Comparison of ENCODE assay signal across 20 cellular contexts in genomic region chr1:3706651-3707297, GRCh38. TPM values are rescaled to one million over a fixed set of nuclear protein-coding genes. Genes with fewer than 3 reads are reported as not detected.
DNase-seq lines count a peak whose midpoint lies in the region; ATAC-seq, FAIRE-seq and TF ChIP-seq lines count a peak whose summit lies in the region.
"Had no signal": no experiment of that assay in that cellular context is flagged by ENCODE, and none has a peak within 500 bp of the region (broad histone marks: within the 10 kb centered on the region; RNA-seq: fewer than 3 reads in every experiment).

No MANE protein-coding gene starts in this region.

- no peak for ATAC-seq in HepG2
- ATAC-seq: A549 had no signal

- no peak overlapping the region for H3K18ac ChIP-seq in trophoblast cell (ENCODE audit: low read length)

- in situ Hi-C loops in mammary epithelial cell (cut with MboI; ENCODE audit: low sequenced_read_pairs in 2 of 2) (no loop called here), HepG2 (cut with HindIII; ENCODE audit: extremely low pct_ligation_motif_present, low pct_unique_long_range_greater_than_20kb) (no loop called here)

- peak overlapping the region; percentile 17 for H4K91ac ChIP-seq in trophoblast cell (ENCODE audit: low read depth, low read length)

- H3K4me3 ChIP-seq in mammary epithelial cell (replicated peaks in 1 of 3; ENCODE audit: insufficient read depth in 1 of 3, low read depth in 2 of 3, low read length in 3 of 3) (no peak overlapping the region), breast epithelium (no peak overlapping the region), keratinocyte (ENCODE audit: control insufficient read depth in 2 of 3, extremely low read depth in 1 of 3, insufficient read depth in 2 of 3, low read depth in 1 of 3, low read length in 3 of 3) (no peak overlapping the region), trophoblast cell (ENCODE audit: low read depth, low read length) (no peak overlapping the region), lower leg skin (ENCODE audit: low read depth, poor library complexity, severe bottlenecking) (no peak overlapping the region), HepG2 (replicated peaks in 1 of 3; ENCODE audit: insufficient read depth in 1 of 3, low read depth in 2 of 3, low read length in 3 of 3) (no peak overlapping the region)
- H3K4me3 ChIP-seq: A549 had no signal

- CTCF ChIA-PET in mammary epithelial cell (lab: Charles Lee; ENCODE audit: low non-redundant PET), result no interaction called here
- CTCF ChIA-PET in HepG2 (lab: Yijun Ruan, JAX; ENCODE audit: low intra/inter-chr PET ratio, low total read pairs), result no interaction called here

- intact Hi-C loops in mammary epithelial cell (cut with micrococcal nuclease), result no loop called here
- intact Hi-C loops in breast epithelium (cut with DNase I; ENCODE audit: low total_unique reads), result no loop called here
- intact Hi-C loops in lower leg skin (cut with DNase I; ENCODE audit: low total_unique reads), result no loop called here
- intact Hi-C loops in HepG2 (cut with micrococcal nuclease; ENCODE audit: unreplicated experiment), result no loop called here

- TF ChIP-seq EP300 in HepG2 (IDR thresholded peaks at IDR 0.05; ENCODE audit: low read depth in 2 of 2, low read length in 2 of 2), result no peak
- no peak for TF ChIP-seq EP300 in HepG2 (CRISPR knock-in tag; IDR thresholded peaks at IDR 0.05; ENCODE audit: borderline replicate concordance)

- no peaks in the 10 kb centered on the region for H3K36me3 ChIP-seq in mammary epithelial cell (ENCODE audit: insufficient read depth, low read length)
- no peaks in the 10 kb centered on the region for H3K36me3 ChIP-seq in breast epithelium
- H3K36me3 ChIP-seq in keratinocyte (ENCODE audit: control insufficient read depth in 2 of 2, extremely low read depth in 1 of 2, insufficient read depth in 2 of 2, low read length in 2 of 2), result no peaks in the 10 kb centered on the region
- H3K36me3 ChIP-seq in trophoblast cell (ENCODE audit: control insufficient read depth in 1 of 2, insufficient read depth in 2 of 2, low read length in 2 of 2), result no peaks in the 10 kb centered on the region
- H3K36me3 ChIP-seq in HepG2 (replicated peaks in 1 of 2; ENCODE audit: control insufficient read depth in 1 of 2, insufficient read depth in 2 of 2, low read length in 2 of 2), result no peaks in the 10 kb centered on the region

- TF ChIP-seq POLR2A in breast epithelium (IDR thresholded peaks at IDR 0.05), result no peak
- no peak for TF ChIP-seq POLR2A in lower leg skin (IDR thresholded peaks at IDR 0.05)
- no peak for TF ChIP-seq POLR2A in HepG2 (IDR thresholded peaks at IDR 0.05; ENCODE audit: insufficient read depth in 1 of 2, low read depth in 2 of 2, low read length in 2 of 2)

- BruUV-seq in mammary epithelial cell (replicated peaks; lab: Mats Ljungman, UMichigan) (no TSS peak), HepG2 (replicated peaks; lab: Mats Ljungman, UMichigan) (no TSS peak)

- H3K4me1 ChIP-seq in mammary epithelial cell (ENCODE audit: insufficient read depth, low read length) (peaks cover 66% of the 10 kb centered on the region), breast epithelium (peaks cover 6 to 11% of the 10 kb centered on the region in 2 donors), keratinocyte (ENCODE audit: control insufficient read depth, extremely low read depth, insufficient read depth, low read length) (peaks cover 53% of the 10 kb centered on the region), trophoblast cell (ENCODE audit: control insufficient read depth in 1 of 2, insufficient read depth in 2 of 2, low read length in 2 of 2) (peaks cover 28 to 35% of the 10 kb centered on the region in 2 experiments), HepG2 (ENCODE audit: insufficient read depth, low read length) (no peaks in the 10 kb centered on the region)
- H3K4me1 ChIP-seq: A549, Caco-2 had no signal

- H3K27ac ChIP-seq in mammary epithelial cell (ENCODE audit: insufficient read depth, low read depth, low read length) (no peak overlapping the region), breast epithelium (no peak overlapping the region), keratinocyte (ENCODE audit: control insufficient read depth, insufficient read depth, low read length) (no peak overlapping the region), trophoblast cell (ENCODE audit: low read depth, low read length) (no peak overlapping the region), HepG2 (ENCODE audit: extremely low read length, insufficient read depth, low read length) (no peak overlapping the region)
- H3K27ac ChIP-seq: 22Rv1, A549 had no signal

- peak overlapping the region; percentile 55 for H2BK12ac ChIP-seq in trophoblast cell (ENCODE audit: low read length)

- no peak overlapping the region for H3K23ac ChIP-seq in trophoblast cell (ENCODE audit: low read length)

- no peak for FAIRE-seq in keratinocyte (lab: Jason Lieb, UNC)
- no peak for FAIRE-seq in HepG2 (lab: Jason Lieb, UNC)
- FAIRE-seq: A549, D721Med, G401.6, GM12892, GM18507 had no signal

- H3K27me3 ChIP-seq in mammary epithelial cell (ENCODE audit: insufficient read depth, low read length) (no peaks in the 10 kb centered on the region), breast epithelium (peaks cover 0 to 76% of the 10 kb centered on the region in 2 donors), keratinocyte (ENCODE audit: control insufficient read depth, extremely low read depth, insufficient read depth, low read length) (peaks cover 22% of the 10 kb centered on the region), trophoblast cell (ENCODE audit: insufficient read depth, low read length) (no peaks in the 10 kb centered on the region), HepG2 (ENCODE audit: control insufficient read depth in 1 of 2, insufficient read depth in 2 of 2, low read length in 2 of 2) (no peaks in the 10 kb centered on the region)

- peaks cover 7% of the 10 kb centered on the region for H3K79me1 ChIP-seq in trophoblast cell (ENCODE audit: low read length)

- H4K8ac ChIP-seq in trophoblast cell (ENCODE audit: low read depth, low read length), result no peak overlapping the region

- H4K12ac ChIP-seq in trophoblast cell (ENCODE audit: low read depth, low read length), result no peak overlapping the region

- no peaks in the 10 kb centered on the region for H3K9me1 ChIP-seq in keratinocyte (ENCODE audit: control insufficient read depth, extremely low read depth, insufficient read depth, low read length)

- no peak overlapping the region for H3K4ac ChIP-seq in trophoblast cell (ENCODE audit: low read depth, low read length)

- POLR2A ChIA-PET in HepG2 (lab: Yijun Ruan, JAX), result no interaction called here

- H2BK120ac ChIP-seq in trophoblast cell (ENCODE audit: insufficient read depth, low read length, poor library complexity), result peak overlapping the region; percentile 14

- TF ChIP-seq CTCF in mammary epithelial cell (conservative IDR thresholded peaks at IDR 0.05 in 1 of 2, IDR thresholded peaks at IDR 0.05 in 1 of 2; ENCODE audit: extremely low read depth in 1 of 2, insufficient read depth in 1 of 2, low read depth in 1 of 2, low read length in 2 of 2), result no peak
- no peak for TF ChIP-seq CTCF in breast epithelium (IDR thresholded peaks at IDR 0.05)
- TF ChIP-seq CTCF in keratinocyte (optimal IDR thresholded peaks at IDR 0.05 in 1 of 3, IDR thresholded peaks at IDR 0.05 in 1 of 3, conservative IDR thresholded peaks at IDR 0.05 in 1 of 3; ENCODE audit: extremely low read depth in 1 of 3, insufficient read depth in 2 of 3, low read length in 3 of 3), result no peak
- TF ChIP-seq CTCF in lower leg skin (IDR thresholded peaks at IDR 0.05), result no peak
- TF ChIP-seq CTCF in HepG2 (CRISPR knock-in tag; IDR thresholded peaks at IDR 0.05), result no peak

- H2AFZ ChIP-seq in mammary epithelial cell (ENCODE audit: low read depth, low read length) (peak overlapping the region; percentile 12), keratinocyte (ENCODE audit: control insufficient read depth, low read length) (no peak overlapping the region), trophoblast cell (ENCODE audit: insufficient read depth, low read length, poor library complexity) (no peak overlapping the region), HepG2 (ENCODE audit: low read length) (no peak overlapping the region)

- 91% methylated on average over 13 of the region's 26 CpGs for WGBS in mammary epithelial cell (ENCODE audit: low coverage, missing lambda C conversion rate)
- no CpG with 5 or more reads among the region's 26 CpGs for WGBS in trophoblast cell (ENCODE audit: extremely low coverage, insufficient coverage, insufficient read length)
- 53 to 62% methylated on average over 14 to 19 of the region's 26 CpGs for WGBS in lower leg skin, 2 donors
- 95% methylated on average over 8 of the region's 26 CpGs for WGBS in HepG2 (ENCODE audit: low lambda C conversion rate)

- H3K4me2 ChIP-seq in mammary epithelial cell (ENCODE audit: insufficient read depth, low read depth, low read length) (no peak overlapping the region), keratinocyte (ENCODE audit: control insufficient read depth, extremely low read depth, insufficient read depth, low read depth, low read length) (peak overlapping the region; percentile 66), trophoblast cell (ENCODE audit: low read length) (no peak overlapping the region), HepG2 (ENCODE audit: low read depth, low read length) (no peak overlapping the region)
- H3K4me2 ChIP-seq: A549 had no signal

- peak overlapping the region; percentile 13 for H2AK5ac ChIP-seq in trophoblast cell (ENCODE audit: low read length)

- no peak overlapping the region for H3K14ac ChIP-seq in trophoblast cell (ENCODE audit: low read length)

- H4K20me1 ChIP-seq in mammary epithelial cell (ENCODE audit: insufficient read depth, low read length) (no peaks in the 10 kb centered on the region), keratinocyte (ENCODE audit: control insufficient read depth, extremely low read depth, insufficient read depth, low read length) (no peaks in the 10 kb centered on the region), HepG2 (ENCODE audit: insufficient read depth, low read length) (no peaks in the 10 kb centered on the region)

- dilution Hi-C loops in mammary epithelial cell (cut with HindIII; ENCODE audit: low sequenced_read_pairs) (no loop called here), keratinocyte (cut with MboI; ENCODE audit: extremely low pct_ligation_motif_present, low sequenced_read_pairs) (no loop called here)

- no peak for TF ChIP-seq RAD21 in HepG2 (CRISPR knock-in tag; IDR thresholded peaks at IDR 0.05)

- no peak overlapping the region for H2BK5ac ChIP-seq in trophoblast cell (ENCODE audit: low read depth, low read length, poor library complexity)

- H3K9me3 ChIP-seq in mammary epithelial cell (replicated peaks; ENCODE audit: insufficient read depth, low read length) (no peaks in the 10 kb centered on the region), breast epithelium (no peaks in the 10 kb centered on the region), keratinocyte (ENCODE audit: control insufficient read depth, low read depth, low read length) (no peaks in the 10 kb centered on the region), trophoblast cell (ENCODE audit: insufficient read depth, low read depth, low read length) (peaks cover 2% of the 10 kb centered on the region), HepG2 (ENCODE audit: low read length) (no peaks in the 10 kb centered on the region)
- H3K9me3 ChIP-seq: A549, Caco-2 had no signal

- H3K79me2 ChIP-seq in mammary epithelial cell (ENCODE audit: insufficient read depth, low read length) (no peaks in the 10 kb centered on the region), keratinocyte (ENCODE audit: control insufficient read depth, insufficient read depth, low read length) (no peaks in the 10 kb centered on the region), trophoblast cell (ENCODE audit: control insufficient read depth, insufficient read depth, low read length, poor library complexity) (no peaks in the 10 kb centered on the region), HepG2 (ENCODE audit: insufficient read depth, low read length) (no peaks in the 10 kb centered on the region)

- DNase-seq in mammary epithelial cell (no peak), breast epithelium (ENCODE audit: low spot score in 2 of 2) (no peak), keratinocyte (ENCODE audit: low read depth, low spot score) (no peak), trophoblast cell (no peak), lower leg skin (ENCODE audit: low spot score in 2 of 2) (no peak), NCI-H1048 (lab: John Stamatoyannopoulos, UW) (no peak), HepG2 (ENCODE audit: low spot score) (no peak)
- DNase-seq: AML-193; Caco-2; CD4-positive, alpha-beta T cell; GOT3 had no signal

- H3K9ac ChIP-seq in mammary epithelial cell (ENCODE audit: insufficient read depth, low read length) (no peak overlapping the region), keratinocyte (ENCODE audit: control insufficient read depth, extremely low read depth, insufficient read depth, low read length) (no peak overlapping the region), trophoblast cell (ENCODE audit: low read length) (no peak overlapping the region), HepG2 (ENCODE audit: insufficient read depth, low read depth, low read length) (no peak overlapping the region)

RNA-seq across cellular contexts. Expression of gene CCDC27, which starts 45.5 kb away (rescaled TPM):
- total RNA-seq in mammary epithelial cell (not detected), breast epithelium (not detected), lower leg skin (not detected), HepG2 (2016; rRNA removed; fragmentation: Illumina TruSeq; extraction: Trizol) (not detected in 2 replicates)
- polyA plus RNA-seq in mammary epithelial cell (not detected), keratinocyte (not detected in 3 replicates), HepG2 (2011; rRNA removed) (not detected in 2 replicates)
- polyA minus RNA-seq in mammary epithelial cell (not detected), keratinocyte (not detected in 3 replicates)
- polyA plus RNA-seq in keratinocyte (2011; ENCODE audit: low read depth), result not detected
- not detected in 2 replicates for polyA plus RNA-seq in keratinocyte (2011; cell fraction: cytosol; rRNA removed)
- polyA plus RNA-seq in keratinocyte (2011; cell fraction: nucleus; rRNA removed), result not detected in 2 replicates
- polyA plus RNA-seq in keratinocyte (2012; ENCODE audit: low replicate concordance), result not detected in 2 replicates
- not detected for polyA minus RNA-seq in keratinocyte (2011; cell fraction: cytosol; rRNA and poly(A)+ RNA removed)
- polyA minus RNA-seq in keratinocyte (2011; cell fraction: nucleus; rRNA and poly(A)+ RNA removed), result not detected in 2 replicates
- polyA plus RNA-seq in trophoblast cell (2013), result not detected in 2 replicates
- not detected in 2 replicates for total RNA-seq in HepG2 (2016; cell fraction: cytosol; rRNA removed; fragmentation: Illumina TruSeq; extraction: Trizol; ENCODE audit: low read depth)
- total RNA-seq in HepG2 (2016; cell fraction: insoluble cytoplasmic fraction; rRNA removed; fragmentation: Illumina TruSeq; extraction: Trizol), result not detected in 2 replicates
- not detected in 2 replicates for total RNA-seq in HepG2 (2016; cell fraction: membrane; rRNA removed; fragmentation: Illumina TruSeq; extraction: Trizol)
- not detected in 2 replicates for total RNA-seq in HepG2 (2016; cell fraction: nucleus; rRNA removed; fragmentation: Illumina TruSeq; extraction: Trizol)
- not detected in 2 replicates for polyA plus RNA-seq in HepG2 (2011; cell fraction: cytosol; rRNA removed)
- polyA plus RNA-seq in HepG2 (2011; cell fraction: nucleus; rRNA removed), result not detected in 2 replicates
- 0.23 TPM in 1 of 2 replicates, not detected in the other for polyA plus RNA-seq in HepG2 (2012)
- not detected in 2 replicates for polyA plus RNA-seq in HepG2 (2016; cell fraction: cytosol; fragmentation: Illumina TruSeq; extraction: Trizol; ENCODE audit: low read depth)
- not detected in 2 replicates for polyA plus RNA-seq in HepG2 (2016; cell fraction: insoluble cytoplasmic fraction; fragmentation: Illumina TruSeq; extraction: Trizol; ENCODE audit: low read depth)
- not detected in 2 replicates for polyA plus RNA-seq in HepG2 (2016; cell fraction: membrane; fragmentation: Illumina TruSeq; extraction: Trizol; ENCODE audit: low read depth)
- polyA plus RNA-seq in HepG2 (2016; cell fraction: nucleus; fragmentation: Illumina TruSeq; extraction: Trizol; ENCODE audit: insufficient read depth, low read depth), result not detected in 2 replicates
- not detected in 2 replicates for polyA minus RNA-seq in HepG2 (2011; rRNA and poly(A)+ RNA removed; ENCODE audit: low replicate concordance)
- polyA minus RNA-seq in HepG2 (2011; cell fraction: cytosol; rRNA and poly(A)+ RNA removed), result not detected in 2 replicates
- not detected in 2 replicates for polyA minus RNA-seq in HepG2 (2011; cell fraction: nucleus; rRNA and poly(A)+ RNA removed)
- total RNA-seq: Caco-2; CD4-positive, alpha-beta T cell; H9; HT-29 had no signal
- polyA plus RNA-seq: A549, BJ had no signal

RNA-seq across cellular contexts. Expression of gene TP73, which starts 54.5 kb away (rescaled TPM):
- total RNA-seq in mammary epithelial cell (1 to 10 TPM; 2.5 to 6.9 TPM), breast epithelium (1 to 10 TPM in 1 of 3 donors, under 1 TPM in 1, not detected in 1; 0.66 to 1.0 TPM), lower leg skin (10 to 100 TPM in 2 of 4 donors, 1 to 10 TPM in 2; 5.8 to 23.6 (median 11.0) TPM), HepG2 (2016; rRNA removed; fragmentation: Illumina TruSeq; extraction: Trizol) (0.69 and 1.1 TPM in 2 replicates)
- polyA plus RNA-seq in mammary epithelial cell (2.5 TPM), keratinocyte (0.10 to 0.23 TPM (median 0.14 TPM) in 3 replicates), HepG2 (2011; rRNA removed) (0.49 and 0.59 TPM in 2 replicates)
- polyA minus RNA-seq in mammary epithelial cell (2.6 TPM), keratinocyte (0.10 to 0.56 TPM (median 0.10 TPM) in 3 replicates)
- polyA plus RNA-seq in keratinocyte (2011; ENCODE audit: low read depth), result 0.12 TPM
- 0.05 and 0.14 TPM in 2 replicates for polyA plus RNA-seq in keratinocyte (2011; cell fraction: cytosol; rRNA removed)
- 0.15 and 0.41 TPM in 2 replicates for polyA plus RNA-seq in keratinocyte (2011; cell fraction: nucleus; rRNA removed)
- polyA plus RNA-seq in keratinocyte (2012; ENCODE audit: low replicate concordance), result 0.14 and 0.36 TPM in 2 replicates
- polyA minus RNA-seq in keratinocyte (2011; cell fraction: cytosol; rRNA and poly(A)+ RNA removed), result not detected
- polyA minus RNA-seq in keratinocyte (2011; cell fraction: nucleus; rRNA and poly(A)+ RNA removed), result not detected in 2 replicates
- 3.5 and 3.9 TPM in 2 replicates for polyA plus RNA-seq in trophoblast cell (2013)
- total RNA-seq in HepG2 (2016; cell fraction: cytosol; rRNA removed; fragmentation: Illumina TruSeq; extraction: Trizol; ENCODE audit: low read depth), result 0.35 and 0.51 TPM in 2 replicates
- 0.39 and 1.1 TPM in 2 replicates for total RNA-seq in HepG2 (2016; cell fraction: insoluble cytoplasmic fraction; rRNA removed; fragmentation: Illumina TruSeq; extraction: Trizol)
- total RNA-seq in HepG2 (2016; cell fraction: membrane; rRNA removed; fragmentation: Illumina TruSeq; extraction: Trizol), result 1.3 and 1.4 TPM in 2 replicates
- 1.7 and 2.1 TPM in 2 replicates for total RNA-seq in HepG2 (2016; cell fraction: nucleus; rRNA removed; fragmentation: Illumina TruSeq; extraction: Trizol)
- 0.10 and 0.28 TPM in 2 replicates for polyA plus RNA-seq in HepG2 (2011; cell fraction: cytosol; rRNA removed)
- polyA plus RNA-seq in HepG2 (2011; cell fraction: nucleus; rRNA removed), result 1.8 and 3.5 TPM in 2 replicates
- 0.37 and 0.74 TPM in 2 replicates for polyA plus RNA-seq in HepG2 (2012)
- 0.45 and 0.53 TPM in 2 replicates for polyA plus RNA-seq in HepG2 (2016; cell fraction: cytosol; fragmentation: Illumina TruSeq; extraction: Trizol; ENCODE audit: low read depth)
- 1.5 and 1.9 TPM in 2 replicates for polyA plus RNA-seq in HepG2 (2016; cell fraction: insoluble cytoplasmic fraction; fragmentation: Illumina TruSeq; extraction: Trizol; ENCODE audit: low read depth)
- 0.93 and 1.4 TPM in 2 replicates for polyA plus RNA-seq in HepG2 (2016; cell fraction: membrane; fragmentation: Illumina TruSeq; extraction: Trizol; ENCODE audit: low read depth)
- 3.4 and 3.9 TPM in 2 replicates for polyA plus RNA-seq in HepG2 (2016; cell fraction: nucleus; fragmentation: Illumina TruSeq; extraction: Trizol; ENCODE audit: insufficient read depth, low read depth)
- 0.48 TPM in 1 of 2 replicates, not detected in the other for polyA minus RNA-seq in HepG2 (2011; rRNA and poly(A)+ RNA removed; ENCODE audit: low replicate concordance)
- 0.30 and 0.62 TPM in 2 replicates for polyA minus RNA-seq in HepG2 (2011; cell fraction: cytosol; rRNA and poly(A)+ RNA removed)
- 0.99 and 1.2 TPM in 2 replicates for polyA minus RNA-seq in HepG2 (2011; cell fraction: nucleus; rRNA and poly(A)+ RNA removed)
- total RNA-seq: CD4-positive, alpha-beta T cell had no signal
- polyA plus RNA-seq: BJ had no signal

RNA-seq across cellular contexts. Expression of gene WRAP73, which starts 56.9 kb away (rescaled TPM):
- 10 to 100 TPM in 1 of 2 donors, 1 to 10 TPM in 1; 8.3 to 26.6 TPM for total RNA-seq in mammary epithelial cell
- polyA plus RNA-seq in mammary epithelial cell, result 22.0 TPM
- polyA minus RNA-seq in mammary epithelial cell, result 23.6 TPM
- 10 to 100 TPM; 19.3 to 23.6 (median 20.2) TPM for total RNA-seq in breast epithelium
- polyA plus RNA-seq in keratinocyte, result 16.6 to 24.9 TPM (median 18.9 TPM) in 3 replicates
- polyA plus RNA-seq in keratinocyte (2011; ENCODE audit: low read depth), result 6.0 TPM
- 11.1 and 12.0 TPM in 2 replicates for polyA plus RNA-seq in keratinocyte (2011; cell fraction: cytosol; rRNA removed)
- polyA plus RNA-seq in keratinocyte (2011; cell fraction: nucleus; rRNA removed), result 29.2 and 36.0 TPM in 2 replicates
- polyA plus RNA-seq in keratinocyte (2012; ENCODE audit: low replicate concordance), result 10.9 and 16.7 TPM in 2 replicates
- polyA minus RNA-seq in keratinocyte, result 13.6 to 16.0 TPM (median 13.6 TPM) in 3 replicates
- 19.6 TPM for polyA minus RNA-seq in keratinocyte (2011; cell fraction: cytosol; rRNA and poly(A)+ RNA removed)
- polyA minus RNA-seq in keratinocyte (2011; cell fraction: nucleus; rRNA and poly(A)+ RNA removed), result 11.8 and 18.2 TPM in 2 replicates
- 30.9 and 31.0 TPM in 2 replicates for polyA plus RNA-seq in trophoblast cell (2013)
- total RNA-seq in lower leg skin, result 10 to 100 TPM; 12.5 to 20.6 (median 15.3) TPM
- 18.1 and 21.0 TPM in 2 replicates for total RNA-seq in HepG2 (2016; rRNA removed; fragmentation: Illumina TruSeq; extraction: Trizol)
- total RNA-seq in HepG2 (2016; cell fraction: cytosol; rRNA removed; fragmentation: Illumina TruSeq; extraction: Trizol; ENCODE audit: low read depth), result 5.0 and 5.8 TPM in 2 replicates
- 20.2 and 20.3 TPM in 2 replicates for total RNA-seq in HepG2 (2016; cell fraction: insoluble cytoplasmic fraction; rRNA removed; fragmentation: Illumina TruSeq; extraction: Trizol)
- total RNA-seq in HepG2 (2016; cell fraction: membrane; rRNA removed; fragmentation: Illumina TruSeq; extraction: Trizol), result 8.8 and 10.8 TPM in 2 replicates
- 14.3 and 17.1 TPM in 2 replicates for total RNA-seq in HepG2 (2016; cell fraction: nucleus; rRNA removed; fragmentation: Illumina TruSeq; extraction: Trizol)
- polyA plus RNA-seq in HepG2 (2011; rRNA removed), result 40.4 and 44.1 TPM in 2 replicates
- polyA plus RNA-seq in HepG2 (2011; cell fraction: cytosol; rRNA removed), result 27.5 and 35.0 TPM in 2 replicates
- polyA plus RNA-seq in HepG2 (2011; cell fraction: nucleus; rRNA removed), result 78.4 and 79.9 TPM in 2 replicates
- 12.9 and 18.3 TPM in 2 replicates for polyA plus RNA-seq in HepG2 (2012)
- polyA plus RNA-seq in HepG2 (2016; cell fraction: cytosol; fragmentation: Illumina TruSeq; extraction: Trizol; ENCODE audit: low read depth), result 5.5 TPM in 2 replicates
- polyA plus RNA-seq in HepG2 (2016; cell fraction: insoluble cytoplasmic fraction; fragmentation: Illumina TruSeq; extraction: Trizol; ENCODE audit: low read depth), result 19.4 and 25.1 TPM in 2 replicates
- 6.3 and 7.2 TPM in 2 replicates for polyA plus RNA-seq in HepG2 (2016; cell fraction: membrane; fragmentation: Illumina TruSeq; extraction: Trizol; ENCODE audit: low read depth)
- polyA plus RNA-seq in HepG2 (2016; cell fraction: nucleus; fragmentation: Illumina TruSeq; extraction: Trizol; ENCODE audit: insufficient read depth, low read depth), result 41.4 and 53.5 TPM in 2 replicates
- polyA minus RNA-seq in HepG2 (2011; rRNA and poly(A)+ RNA removed; ENCODE audit: low replicate concordance), result 43.7 and 46.5 TPM in 2 replicates
- 11.9 and 16.4 TPM in 2 replicates for polyA minus RNA-seq in HepG2 (2011; cell fraction: cytosol; rRNA and poly(A)+ RNA removed)
- polyA minus RNA-seq in HepG2 (2011; cell fraction: nucleus; rRNA and poly(A)+ RNA removed), result 18.4 and 19.5 TPM in 2 replicates
